Comparison of ENCODE assay signal across 21 cellular contexts in genomic region chr12:15677207-15677606, GRCh38.
"Had no signal": no experiment of that assay in that cellular context is flagged by ENCODE, and none has a peak within 500 bp of the region (broad histone marks: within the 10 kb centered on the region; RNA-seq: fewer than 3 reads in every experiment).

No MANE protein-coding gene starts in this region.

- H3K27ac Mint-ChIP-seq: activated naive CD4-positive, alpha-beta T cell treated with anti-CD3 and anti-CD28 coated beads, Interleukin-2, amount 50 U/mL, for 72 hours; activated T-cell treated with anti-CD3 and anti-CD28 coated beads, Interleukin-2, amount 50 U/mL, for 24 hours; activated T-helper 17 cell treated with anti-CD3 and anti-CD28 coated beads, Interleukin-2, amount 50 U/mL, for 72 hours had no signal

- H3K4me3 Mint-ChIP-seq: activated T-cell treated with anti-CD3 and anti-CD28 coated beads, Interleukin-2, amount 50 U/mL, for 24 hours; activated T-helper 17 cell treated with anti-CD3 and anti-CD28 coated beads, Interleukin-2, amount 50 U/mL, for 72 hours had no signal

- H3K36me3 ChIP-seq: colonic mucosa, gastroesophageal sphincter, thyroid gland had no signal

- H3K36me3 Mint-ChIP-seq: activated naive CD4-positive, alpha-beta T cell treated with anti-CD3 and anti-CD28 coated beads, Interleukin-2, amount 50 U/mL, for 72 hours had no signal

- DNase-seq: activated CD4-positive, alpha-beta T cell treated with anti-CD3 and anti-CD28 coated beads, Interleukin-2, amount 50 U/mL, for 4 hours; activated CD8-positive, alpha-beta memory T cell treated with anti-CD3 and anti-CD28 coated beads for 24 hours; activated CD8-positive, alpha-beta memory T cell treated with anti-CD3 and anti-CD28 coated beads, Interleukin-2, amount 50 U/mL, for 4 hours; activated T-cell treated with anti-CD3 and anti-CD28 coated beads, Interleukin-2, amount 50 U/mL, for 24 hours; body of pancreas; central memory CD4-positive, alpha-beta T cell; colonic mucosa; dorsolateral prefrontal cortex; head of caudate nucleus; hypothalamus; right cardiac atrium; stimulated activated CD4-positive, alpha-beta T cell treated with anti-CD3 and anti-CD28 coated beads, Interleukin-12 subunit alpha, Interleukin-12 subunit beta, amount 100 ng/mL, for 4 hours; stimulated activated CD4-positive, alpha-beta T cell treated with anti-CD3 and anti-CD28 coated beads, Interleukin-4, amount 100 ng/mL, for 4 hours; stimulated activated naive CD8-positive, alpha-beta T cell treated with anti-CD3 and anti-CD28 coated beads, Interleukin-15, Interleukin-2, amounts not matched to agents 100 U/mL and 50 U/mL, for 24 hours; substantia nigra; T-helper 1 cell; T-helper 9 cell; thyroid gland had no signal

- H3K4me3 ChIP-seq: body of pancreas, colonic mucosa, dorsolateral prefrontal cortex, gastroesophageal sphincter, thyroid gland had no signal

- H3K27me3 ChIP-seq: body of pancreas, colonic mucosa, dorsolateral prefrontal cortex, gastroesophageal sphincter, thyroid gland had no signal

- H3K4me1 Mint-ChIP-seq: activated T-helper 17 cell treated with anti-CD3 and anti-CD28 coated beads, Interleukin-2, amount 50 U/mL, for 72 hours had no signal

- ATAC-seq: activated naive CD4-positive, alpha-beta T cell treated with anti-CD3 and anti-CD28 coated beads, Interleukin-2, amount 50 U/mL, for 72 hours; activated T-helper 17 cell treated with anti-CD3 and anti-CD28 coated beads, Interleukin-2, amount 50 U/mL, for 72 hours; body of pancreas; gastroesophageal sphincter; right cardiac atrium; stimulated activated naive CD8-positive, alpha-beta T cell treated with anti-CD3 and anti-CD28 coated beads, Interleukin-15, Interleukin-2, amounts not matched to agents 100 U/mL and 50 U/mL, for 24 hours had no signal

- H3K9me3 Mint-ChIP-seq: activated naive CD4-positive, alpha-beta T cell treated with anti-CD3 and anti-CD28 coated beads, Interleukin-2, amount 50 U/mL, for 72 hours; activated T-cell treated with anti-CD3 and anti-CD28 coated beads, Interleukin-2, amount 50 U/mL, for 24 hours; activated T-helper 17 cell treated with anti-CD3 and anti-CD28 coated beads, Interleukin-2, amount 50 U/mL, for 72 hours had no signal
